Comparison of ENCODE assay signal across 8 cellular contexts in genomic region chr15:71780349-71780976, GRCh38. TPM values are rescaled to one million over a fixed set of nuclear protein-coding genes. Genes with fewer than 3 reads are reported as not detected.
A peak's percentile ranks its signal among the peaks of the same experiment; 100 is the strongest.
DNase-seq lines count a peak whose midpoint lies in the region; ATAC-seq and TF ChIP-seq lines count a peak whose summit lies in the region.

No MANE protein-coding gene starts in this region.

- peaks cover 5% of the 10 kb centered on the region for H3K4me1 Mint-ChIP-seq in activated B cell treated with CpG ODN at 0.5 μM for 24 hours
- peaks cover 0 to 2% (median 0%) of the 10 kb centered on the region in 4 donors for H3K4me1 Mint-ChIP-seq in naive thymus-derived CD8-positive, alpha-beta T cell

- peak; percentile 32 for DNase-seq in AG09319 (ENCODE audit: extremely low read depth, low read depth)
- DNase-seq in GM13977 (ENCODE audit: low spot score): peak; percentile 74
- DNase-seq in MV-4-11 (lab: John Stamatoyannopoulos, UW): peak; percentile 13
- no peak for DNase-seq in activated B cell treated with CpG ODN at 0.5 μM for 24 hours
- DNase-seq in epidermal melanocyte (ENCODE audit: insufficient read length, low spot score): peak; percentile 69
- peak in 9 of 10 donors; percentile 5 to 68 (median 28) for DNase-seq in naive thymus-derived CD8-positive, alpha-beta T cell

- no peak overlapping the region for H3K27ac Mint-ChIP-seq in activated B cell treated with CpG ODN at 0.5 μM for 24 hours
- peak overlapping the region in 1 of 10 donors; percentile 42 for H3K27ac Mint-ChIP-seq in naive thymus-derived CD8-positive, alpha-beta T cell

- peaks cover 14% of the 10 kb centered on the region for H3K27me3 Mint-ChIP-seq in activated B cell treated with CpG ODN at 0.5 μM for 24 hours
- H3K27me3 Mint-ChIP-seq in naive thymus-derived CD8-positive, alpha-beta T cell: peaks cover 9 to 37% (median 21%) of the 10 kb centered on the region in 5 donors

- in situ Hi-C loops in GM13977 (cut with MboI; ENCODE audit: low pct_unique_long_range_greater_than_20kb, low sequenced_read_pairs, unreplicated experiment): no loop called here

- H3K4me3 Mint-ChIP-seq in activated B cell treated with CpG ODN at 0.5 μM for 24 hours: no peak overlapping the region
- H3K4me3 Mint-ChIP-seq in naive thymus-derived CD8-positive, alpha-beta T cell: no peak overlapping the region

- no peaks in the 10 kb centered on the region for H3K36me3 Mint-ChIP-seq in activated B cell treated with CpG ODN at 0.5 μM for 24 hours (ENCODE audit: low read depth)
- H3K36me3 Mint-ChIP-seq in naive thymus-derived CD8-positive, alpha-beta T cell: no peaks in the 10 kb centered on the region

- peak; percentile 75 for TF ChIP-seq CTCF in AG09319 (IDR thresholded peaks at IDR 0.05; ENCODE audit: low read depth, low read length)
- peak; percentile 76 for TF ChIP-seq CTCF in GM13977 (IDR thresholded peaks at IDR 0.05; ENCODE audit: extremely low read depth, insufficient read depth, missing control alignments)
- TF ChIP-seq CTCF in activated B cell treated with CpG ODN at 0.5 μM for 24 hours (IDR thresholded peaks at IDR 0.05): no peak

- intact Hi-C loops in activated B cell treated with CpG ODN at 0.5 μM for 24 hours (cut with micrococcal nuclease): loop anchor here (1.0 kb wide), 1 partner anchor 376 kb away; no protein-coding TSS in a partner anchor

- POLR2A ChIA-PET in activated B cell treated with CpG ODN at 0.5 μM for 24 hours (lab: Charles Lee): interaction anchor here (1.0 kb wide), 1 partner anchor 338 kb away, joined by 3 read pairs; the partner anchor contains the start of genes MYO9A and SENP8
- POLR2A ChIA-PET in naive thymus-derived CD8-positive, alpha-beta T cell (lab: Charles Lee): no interaction called here

- no peaks in the 10 kb centered on the region for H3K9me3 Mint-ChIP-seq in activated B cell treated with CpG ODN at 0.5 μM for 24 hours
- H3K9me3 Mint-ChIP-seq in naive thymus-derived CD8-positive, alpha-beta T cell: no peaks in the 10 kb centered on the region

- CTCF ChIA-PET in activated B cell treated with CpG ODN at 0.5 μM for 24 hours (lab: Charles Lee): interaction anchor here (0.7 to 5.1 kb wide), 8 partner anchors 8 to 376 kb away, joined by 3 to 50 read pairs (median 5); no protein-coding TSS in a partner anchor

- ATAC-seq in activated B cell treated with CpG ODN at 0.5 μM for 24 hours (ENCODE audit: low read depth) (peak; percentile 54), GM18502 (IDR thresholded peaks at IDR 0.05; ENCODE audit: poor library complexity, unreplicated experiment) (no peak), GM21825 (IDR thresholded peaks at IDR 0.05; ENCODE audit: unreplicated experiment) (no peak)
- ATAC-seq in naive thymus-derived CD8-positive, alpha-beta T cell: peak; percentile 37 to 57

RNA-seq across cellular contexts. Expression of gene NR2E3, which starts 29.9 kb away (rescaled TPM):
- total RNA-seq in activated B cell treated with CpG ODN at 0.5 μM for 24 hours: not detected in 2 replicates
- not detected for total RNA-seq in naive thymus-derived CD8-positive, alpha-beta T cell
- polyA plus RNA-seq in naive thymus-derived CD8-positive, alpha-beta T cell: under 1 TPM in 2 of 3 donors, not detected in 1; 0.07 to 0.36 TPM

Comparison
In these comparisons a context has a peak if more than half of its experiments do, and no peak if none do; other contexts are left out.
1. ATAC-seq: peak in activated B cell treated with CpG ODN at 0.5 μM for 24 hours (single experiment) and naive thymus-derived CD8-positive, alpha-beta T cell (2 of 2); none in GM18502 (single experiment) and GM21825 (single experiment).